In genomic region chr9:138100711-138101349, GRCh38 we compare ENCODE assay signal across 12 cellular contexts.
DNase-seq lines count a peak whose midpoint lies in the region; ATAC-seq and TF ChIP-seq lines count a peak whose summit lies in the region.
"Had no signal": no experiment of that assay in that cellular context is flagged by ENCODE, and none has a peak within 500 bp of the region (broad histone marks: within the 10 kb centered on the region; RNA-seq: fewer than 3 reads in every experiment).

No MANE protein-coding gene starts in this region.

- H3K36me3 Mint-ChIP-seq in CD8-positive, alpha-beta memory T cell = no peaks in the 10 kb centered on the region

- H3K9ac ChIP-seq in SK-N-SH (no peak overlapping the region), neuronal stem cell (ENCODE audit: low read depth, low read length, poor library complexity) (no peak overlapping the region)

- no peak for ATAC-seq in SK-N-SH treated with all-trans-retinoic acid at 6 μM for 48 hours
- ATAC-seq: activated T-helper 17 cell treated with anti-CD3 and anti-CD28 coated beads, Interleukin-2, amount 50 U/mL, for 72 hours had no signal

- POLR2A ChIA-PET in SK-N-SH (lab: Yijun Ruan, JAX) = no interaction called here
- POLR2A ChIA-PET in CD8-positive, alpha-beta memory T cell (lab: Charles Lee) = no interaction called here

- no peak overlapping the region for H3K18ac ChIP-seq in neuronal stem cell (ENCODE audit: low read length)

- H3K27ac ChIP-seq in SK-N-SH (ENCODE audit: low read depth in 2 of 2, low read length in 1 of 2) (no peak overlapping the region), neuronal stem cell (replicated peaks; ENCODE audit: low read length) (no peak overlapping the region)
- no peak overlapping the region for H3K27ac ChIP-seq in CD8-positive, alpha-beta memory T cell (ENCODE audit: low read depth, low read length)
- H3K27ac ChIP-seq: tibial nerve had no signal

- H3K79me1 ChIP-seq in neuronal stem cell (ENCODE audit: low read depth, low read length) = peaks cover 4% of the 10 kb centered on the region

- peaks cover 0 to 9% of the 10 kb centered on the region in 2 experiments; a peak in 1 of 4 replicates for H3K4me1 ChIP-seq in SK-N-SH (ENCODE audit: control insufficient read depth in 1 of 2, insufficient read depth in 2 of 2, low read depth in 1 of 2, low read length in 1 of 2)
- peaks cover 0 to 21% of the 10 kb centered on the region in 2 donors for H3K4me1 ChIP-seq in neuronal stem cell (ENCODE audit: control insufficient read depth in 2 of 2, insufficient read depth in 1 of 2, low read depth in 1 of 2, low read length in 2 of 2)
- no peaks in the 10 kb centered on the region for H3K4me1 ChIP-seq in CD8-positive, alpha-beta memory T cell (ENCODE audit: insufficient read depth, low read length)
- H3K4me1 ChIP-seq: tibial nerve had no signal

- peak overlapping the region; percentile 35 for H2BK5ac ChIP-seq in neuronal stem cell (ENCODE audit: low read length)

- H3K4me3 Mint-ChIP-seq in CD8-positive, alpha-beta memory T cell = no peak overlapping the region
- H3K4me3 Mint-ChIP-seq: activated T-helper 17 cell treated with anti-CD3 and anti-CD28 coated beads, Interleukin-2, amount 50 U/mL, for 72 hours; nephron had no signal

- no peaks in the 10 kb centered on the region for H3K9me3 Mint-ChIP-seq in CD8-positive, alpha-beta memory T cell
- H3K9me3 Mint-ChIP-seq: activated T-helper 17 cell treated with anti-CD3 and anti-CD28 coated beads, Interleukin-2, amount 50 U/mL, for 72 hours; nephron had no signal

- H3K27me3 ChIP-seq in SK-N-SH (ENCODE audit: insufficient read depth) = no peaks in the 10 kb centered on the region
- H3K27me3 ChIP-seq in neuronal stem cell (ENCODE audit: control insufficient read depth in 3 of 3, insufficient read depth in 3 of 3, low read depth in 1 of 3, low read length in 3 of 3) = no peaks in the 10 kb centered on the region
- no peaks in the 10 kb centered on the region for H3K27me3 ChIP-seq in CD8-positive, alpha-beta memory T cell (ENCODE audit: insufficient read depth, low read length, poor library complexity, severe bottlenecking)
- H3K27me3 ChIP-seq: tibial nerve had no signal

- H3K9me3 ChIP-seq in SK-N-SH (no peaks in the 10 kb centered on the region), neuronal stem cell (replicated peaks in 1 of 2; ENCODE audit: control insufficient read depth in 2 of 2, insufficient read depth in 1 of 2, low read depth in 1 of 2, low read length in 2 of 2) (peaks cover 0 to 21% of the 10 kb centered on the region in 2 donors)
- no peaks in the 10 kb centered on the region for H3K9me3 ChIP-seq in CD8-positive, alpha-beta memory T cell (ENCODE audit: low read length)

- peak overlapping the region; percentile 10 for H3K23ac ChIP-seq in neuronal stem cell (ENCODE audit: low read depth, low read length, poor library complexity)

- H2AK5ac ChIP-seq in neuronal stem cell (ENCODE audit: low read depth, low read length) = peak overlapping the region; percentile 94

- H3K36me3 ChIP-seq in SK-N-SH (replicated peaks in 1 of 2; ENCODE audit: control insufficient read depth in 1 of 2, insufficient read depth in 2 of 2, low read length in 1 of 2) = no peaks in the 10 kb centered on the region
- no peaks in the 10 kb centered on the region for H3K36me3 ChIP-seq in neuronal stem cell (replicated peaks in 1 of 2; ENCODE audit: control insufficient read depth in 2 of 2, insufficient read depth in 2 of 2, low read length in 2 of 2)
- H3K36me3 ChIP-seq in CD8-positive, alpha-beta memory T cell (ENCODE audit: insufficient read depth, low read length) = no peaks in the 10 kb centered on the region
- H3K36me3 ChIP-seq: tibial nerve had no signal

- no peak for TF ChIP-seq CTCF in SK-N-SH (IDR thresholded peaks at IDR 0.05)

- H3K4me2 ChIP-seq in SK-N-SH (no peak overlapping the region), neuronal stem cell (ENCODE audit: insufficient read depth, low read length, poor library complexity, severe bottlenecking) (no peak overlapping the region)

- H3K79me2 ChIP-seq in SK-N-SH (ENCODE audit: insufficient read depth) = no peaks in the 10 kb centered on the region

- TF ChIP-seq EP300 in SK-N-SH (IDR thresholded peaks at IDR 0.05; ENCODE audit: borderline replicate concordance in 1 of 2, low read depth in 1 of 2, low read length in 1 of 2) = no peak

- H2BK12ac ChIP-seq in neuronal stem cell (ENCODE audit: low read length) = no peak overlapping the region

- no peak overlapping the region for H3K14ac ChIP-seq in neuronal stem cell (ENCODE audit: low read length)

- no peaks in the 10 kb centered on the region for H3K4me1 Mint-ChIP-seq in CD8-positive, alpha-beta memory T cell
- H3K4me1 Mint-ChIP-seq: activated T-helper 17 cell treated with anti-CD3 and anti-CD28 coated beads, Interleukin-2, amount 50 U/mL, for 72 hours had no signal

- no peak overlapping the region for H4K91ac ChIP-seq in neuronal stem cell (ENCODE audit: low read depth, low read length, poor library complexity)

- H3K9me2 ChIP-seq in SK-N-SH = no peaks in the 10 kb centered on the region

- H2BK15ac ChIP-seq in neuronal stem cell (ENCODE audit: low read length) = no peak overlapping the region

- no peaks in the 10 kb centered on the region for H3F3A ChIP-seq in SK-N-SH (replicated peaks; ENCODE audit: insufficient read depth)

- no peak overlapping the region for H4K8ac ChIP-seq in neuronal stem cell (ENCODE audit: low read depth, low read length)

- DNase-seq in SK-N-SH (peak; percentile 32), HT1080 (ENCODE audit: low read depth) (peak; percentile 5), cerebellar cortex (ENCODE audit: low spot score) (peak; percentile 35), neuronal stem cell (ENCODE audit: low spot score) (no peak), NCI-H2107 treated with DMSO at 0.1 percent for 48 hours (lab: John Stamatoyannopoulos, UW; ENCODE audit: unreplicated experiment) (no peak), globus pallidus (ENCODE audit: low spot score) (no peak)
- DNase-seq in CD8-positive, alpha-beta memory T cell = no peak
- DNase-seq: EL had no signal

- WGBS in SK-N-SH (ENCODE audit: low lambda C conversion rate) = 81% methylated on average over 28 of the region's 30 CpGs
- WGBS in neuronal stem cell (ENCODE audit: extremely low coverage in 2 of 2, insufficient read length in 2 of 2, insufficient replicate concordance in 1 of 2), 2 donors = no CpG with 5 or more reads among the region's 30 CpGs

- no peaks in the 10 kb centered on the region for H4K20me1 ChIP-seq in SK-N-SH (ENCODE audit: insufficient read depth)

- no peak overlapping the region for H3K4me3 ChIP-seq in SK-N-SH (ENCODE audit: low read depth in 2 of 2, low read length in 1 of 2)
- no peak overlapping the region for H3K4me3 ChIP-seq in neuronal stem cell (ENCODE audit: low read length in 2 of 2)
- no peak overlapping the region for H3K4me3 ChIP-seq in CD8-positive, alpha-beta memory T cell (ENCODE audit: low read length)
- H3K4me3 ChIP-seq: tibial nerve had no signal

- 0 out of 2 replicates have a peak, but pooled peaks have one; percentile 21 for TF ChIP-seq RAD21 in SK-N-SH (IDR thresholded peaks at IDR 0.05; ENCODE audit: low read length)

- no peak overlapping the region for H2BK120ac ChIP-seq in neuronal stem cell (ENCODE audit: low read depth, low read length)

- CTCF ChIA-PET in SK-N-SH (lab: Yijun Ruan, JAX) = interaction anchor here (0.7 to 1.0 kb wide), 3 partner anchors 9 to 436 kb away, joined by 3 read pairs; no protein-coding TSS in a partner anchor
- CTCF ChIA-PET in CD8-positive, alpha-beta memory T cell (lab: Charles Lee) = no interaction called here

- no peak overlapping the region for H3K27ac Mint-ChIP-seq in CD8-positive, alpha-beta memory T cell
- H3K27ac Mint-ChIP-seq: activated T-helper 17 cell treated with anti-CD3 and anti-CD28 coated beads, Interleukin-2, amount 50 U/mL, for 72 hours; nephron had no signal

- H2AFZ ChIP-seq in SK-N-SH (ENCODE audit: low read depth) (no peak overlapping the region), neuronal stem cell (ENCODE audit: low read length) (no peak overlapping the region)

- no peak overlapping the region for H3K4ac ChIP-seq in neuronal stem cell (ENCODE audit: low read length)

- peaks cover 7% of the 10 kb centered on the region in 2 donors for H3K27me3 Mint-ChIP-seq in CD8-positive, alpha-beta memory T cell
- H3K27me3 Mint-ChIP-seq: activated T-helper 17 cell treated with anti-CD3 and anti-CD28 coated beads, Interleukin-2, amount 50 U/mL, for 72 hours had no signal

TF ChIP-seq in SK-N-SH, 30 proteins besides CTCF, POLR2A, EP300 and RAD21:
- no peak for TF ChIP-seq POLR2AphosphoS5 (IDR thresholded peaks at IDR 0.05; ENCODE audit: low read depth, low read length)

TF ChIP-seq in SK-N-SH treated with all-trans-retinoic acid at 6 μM for 48 hours, 23 proteins besides CTCF, POLR2A, EP300 and RAD21 (continues in another document):
- TF ChIP-seq ZFP3 (CRISPR knock-in tag; IDR thresholded peaks at IDR 0.05) (no peak), TCF4 (CRISPR knock-in tag; IDR thresholded peaks at IDR 0.05; ENCODE audit: borderline replicate concordance) (no peak), ZC3H10 (CRISPR knock-in tag; IDR thresholded peaks at IDR 0.05) (no peak), RARB (CRISPR knock-in tag; IDR thresholded peaks at IDR 0.05) (no peak), GLIS3 (CRISPR knock-in tag; IDR thresholded peaks at IDR 0.05) (no peak), POU6F1 (CRISPR knock-in tag; IDR thresholded peaks at IDR 0.05; ENCODE audit: borderline replicate concordance, low read depth) (no peak), ISL1 (CRISPR knock-in tag; IDR thresholded peaks at IDR 0.05) (no peak)

Comparison
In these comparisons a context has a peak if more than half of its experiments do, and no peak if none do; other contexts are left out.
1. DNase-seq: peak in SK-N-SH (single experiment), HT1080 (single experiment) and cerebellar cortex (single experiment); none in neuronal stem cell (single experiment), CD8-positive, alpha-beta memory T cell (0 of 5), NCI-H2107 treated with DMSO at 0.1 percent for 48 hours (single experiment) and globus pallidus (single experiment).